In the genomic region with DNA sequence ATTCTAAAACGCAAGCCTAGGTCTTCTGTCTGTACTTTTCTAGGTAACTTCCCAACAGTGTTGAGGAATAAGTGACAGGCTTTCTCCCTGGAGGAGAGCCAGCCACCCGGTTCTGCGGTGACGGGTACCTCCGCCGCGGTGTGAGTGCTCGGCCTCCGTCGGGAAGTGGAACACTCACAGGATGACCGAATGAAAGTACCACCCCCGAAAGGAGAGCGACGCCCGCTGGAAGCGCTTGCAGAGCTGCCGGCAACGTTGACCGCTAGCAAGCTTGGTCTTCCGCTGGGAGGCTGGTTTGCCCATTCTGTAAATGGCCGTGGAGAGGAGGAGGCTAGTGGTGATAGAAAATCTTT, we compare ENCODE assay signal across 8 cellular contexts. TPM values are rescaled to one million over a fixed set of nuclear protein-coding genes. Genes with fewer than 3 reads are reported as not detected.
DNase-seq lines count a peak whose midpoint lies in the region; ATAC-seq, FAIRE-seq and TF ChIP-seq lines count a peak whose summit lies in the region.

No MANE protein-coding gene starts in this region.

- peak overlapping the region; percentile 92 for H3K27ac ChIP-seq in caudate nucleus (ENCODE audit: low read depth, low read length)
- H3K27ac ChIP-seq in kidney (ENCODE audit: low read depth in 2 of 2, low read length in 2 of 2): peak overlapping the region; percentile 89 to 97

- DNase-seq in GM12865 (ENCODE audit: low read depth) (peak; percentile 73), SK-MEL-5 (ENCODE audit: low read depth, low spot score) (peak; percentile 47), caudate nucleus (lab: John Stamatoyannopoulos, UW) (no peak), kidney (peak; percentile 94), NCI-H2171 (lab: John Stamatoyannopoulos, UW) (no peak), DMS53 treated with DMSO at 0.1 percent for 48 hours (lab: John Stamatoyannopoulos, UW; ENCODE audit: unreplicated experiment) (no peak)
- DNase-seq in stimulated activated CD4-positive, alpha-beta T cell treated with anti-CD3 and anti-CD28 coated beads, Interleukin-1b, Interleukin-23, amount 100 ng/mL, for 48 hours: peak; percentile 22

- FAIRE-seq in kidney (lab: Jason Lieb, UNC): no peak

- intact Hi-C loops in kidney (cut with DNase I): no loop called here

- TF ChIP-seq CTCF in GM12865 (IDR thresholded peaks at IDR 0.05; ENCODE audit: insufficient read depth, low read depth, low read length, missing control alignments) (peak; percentile 12), kidney (IDR thresholded peaks at IDR 0.05; ENCODE audit: borderline replicate concordance, extremely low read depth, insufficient read depth) (no peak)

- H3K4me3 ChIP-seq in GM12865 (ENCODE audit: low read depth, low read length): peak overlapping the region; percentile 95
- H3K4me3 ChIP-seq in kidney (ENCODE audit: low read length in 2 of 2): peak overlapping the region; percentile 85 to 94

- peak overlapping the region; percentile 88 to 96 for H3K9ac ChIP-seq in kidney (ENCODE audit: low read length in 2 of 2)

- peaks cover under 1 to 1% of the 10 kb centered on the region in 2 donors for H3K36me3 ChIP-seq in kidney (ENCODE audit: control insufficient read depth in 1 of 2, insufficient read depth in 2 of 2, low read length in 2 of 2)

- ATAC-seq in HG02763 (IDR thresholded peaks at IDR 0.05; ENCODE audit: unreplicated experiment): peak; percentile 29

- H3K9me3 ChIP-seq in kidney (ENCODE audit: control insufficient read depth in 1 of 2, low read length in 2 of 2): no peaks in the 10 kb centered on the region

- H3K4me1 ChIP-seq in kidney (ENCODE audit: control insufficient read depth in 1 of 2, insufficient read depth in 1 of 2, low read depth in 1 of 2, low read length in 2 of 2): peaks cover 0 to 6% of the 10 kb centered on the region in 2 donors

- in situ Hi-C loops in SK-MEL-5 (cut with HindIII; ENCODE audit: low pct_unique_long_range_greater_than_20kb, low sequenced_read_pairs): no loop called here

RNA-seq across cellular contexts. Expression of a gene that starts 0.6 kb away (rescaled TPM):
- total RNA-seq in SK-MEL-5 (2014; rRNA removed; shearing (Covaris generic)): 6.6 and 10.9 TPM in 2 replicates
- 5.1 and 6.0 TPM in 2 replicates for polyA plus RNA-seq in SK-MEL-5 (2015; cell fraction: cytosol; rRNA removed)
- 3.6 and 8.7 TPM in 2 replicates for polyA plus RNA-seq in SK-MEL-5 (2015; cell fraction: nucleus; rRNA removed)
- total RNA-seq in kidney: 14.2 TPM
- polyA plus RNA-seq in kidney (ENCODE audit: insufficient read depth, low read depth, low replicate concordance): 14.3 TPM

RNA-seq across cellular contexts. Expression of a gene that starts 57.1 kb away (rescaled TPM):
- 2.9 and 4.7 TPM in 2 replicates for total RNA-seq in SK-MEL-5 (2014; rRNA removed; shearing (Covaris generic))
- 5.5 and 7.1 TPM in 2 replicates for polyA plus RNA-seq in SK-MEL-5 (2015; cell fraction: cytosol; rRNA removed)
- 6.6 and 10.7 TPM in 2 replicates for polyA plus RNA-seq in SK-MEL-5 (2015; cell fraction: nucleus; rRNA removed)
- 26.7 TPM for total RNA-seq in kidney
- 13.5 TPM for polyA plus RNA-seq in kidney (ENCODE audit: insufficient read depth, low read depth, low replicate concordance)

Comparison
In these comparisons a context has a peak if more than half of its experiments do, and no peak if none do; other contexts are left out.
1. DNase-seq: peak in GM12865 (single experiment), SK-MEL-5 (single experiment), kidney (single experiment) and stimulated activated CD4-positive, alpha-beta T cell treated with anti-CD3 and anti-CD28 coated beads, Interleukin-1b, Interleukin-23, amount 100 ng/mL, for 48 hours (single experiment); none in caudate nucleus (0 of 61), NCI-H2171 (single experiment) and DMS53 treated with DMSO at 0.1 percent for 48 hours (single experiment).